ENCODE assay signal across 12 cellular contexts in the genomic region with DNA sequence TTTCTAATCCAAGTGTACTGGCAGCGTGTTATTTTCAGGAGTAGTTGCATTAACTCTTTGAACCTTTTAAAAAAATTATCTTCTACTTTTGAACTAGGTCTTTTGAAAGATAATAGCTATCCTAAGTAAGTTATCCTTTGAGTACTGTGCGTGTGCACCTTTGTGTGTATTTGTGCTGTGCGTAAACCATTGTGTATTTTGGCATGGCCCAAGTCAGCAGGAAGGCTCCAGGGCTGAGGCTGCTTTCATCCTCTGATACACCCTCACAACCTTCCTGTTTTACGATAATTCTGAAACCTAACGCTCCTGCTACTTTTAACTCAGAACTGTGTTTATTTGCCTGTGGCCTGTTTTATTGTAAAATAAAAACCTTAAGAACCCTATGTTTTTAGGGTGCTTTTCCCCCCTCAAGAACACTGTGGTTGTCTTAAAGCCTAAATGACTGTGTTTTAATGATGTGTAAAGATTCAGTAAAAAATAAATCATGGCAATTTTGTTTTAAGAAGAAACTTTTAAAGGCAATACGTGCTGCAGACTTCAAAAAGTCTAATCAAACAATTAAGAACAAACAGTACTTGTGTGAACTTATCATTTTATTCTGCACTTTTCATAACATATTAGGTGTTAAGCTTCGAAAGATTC. TPM values are rescaled to one million over a fixed set of nuclear protein-coding genes. Genes with fewer than 3 reads are reported as not detected.
DNase-seq lines count a peak whose midpoint lies in the region; FAIRE-seq and TF ChIP-seq lines count a peak whose summit lies in the region.
"Had no signal": no experiment of that assay in that cellular context is flagged by ENCODE, and none has a peak within 500 bp of the region (broad histone marks: within the 10 kb centered on the region; RNA-seq: fewer than 3 reads in every experiment).

No MANE protein-coding gene starts in this region.

- no peaks in the 10 kb centered on the region for H3K27me3 Mint-ChIP-seq in astrocyte (ENCODE audit: low read depth, unreplicated experiment)

- H3K36me3 Mint-ChIP-seq in astrocyte (ENCODE audit: low read depth, unreplicated experiment) = peaks cover 3% of the 10 kb centered on the region

- no peak overlapping the region for H2AFZ ChIP-seq in Loucy (ENCODE audit: low read length)
- H2AFZ ChIP-seq in astrocyte (ENCODE audit: low read depth, low read length) = no peak overlapping the region

- H3K4me1 ChIP-seq in Loucy (ENCODE audit: insufficient read depth, low read length, poor library complexity, severe bottlenecking) (peaks cover 35% of the 10 kb centered on the region), astrocyte (ENCODE audit: insufficient read depth, low read length) (peaks cover 21% of the 10 kb centered on the region)
- H3K4me1 ChIP-seq: colonic mucosa had no signal

- no peak for TF ChIP-seq POLR2A in GM12891 (IDR thresholded peaks at IDR 0.05; ENCODE audit: low read depth, low read length)

- no peak overlapping the region for H3K4me3 Mint-ChIP-seq in astrocyte (ENCODE audit: unreplicated experiment)

- DNase-seq in GM12891 (ENCODE audit: insufficient read length, low spot score) = no peak
- DNase-seq in astrocyte (ENCODE audit: low read depth) = peak; percentile 19
- peak; percentile 33 for DNase-seq in pons (ENCODE audit: low spot score)
- no peak for DNase-seq in RPMI8226
- DNase-seq in NCI-H82 (lab: John Stamatoyannopoulos, UW) = no peak
- no peak for DNase-seq in amniotic stem cell (lab: John Stamatoyannopoulos, UW)
- DNase-seq in activated T-cell treated with anti-CD3 and anti-CD28 coated beads, Interleukin-2, amount 50 U/mL, for 48 hours = no peak
- DNase-seq: activated CD8-positive, alpha-beta memory T cell treated with anti-CD3 and anti-CD28 coated beads, Interleukin-2, amount 50 U/mL, for 48 hours; colonic mucosa; MG63; ovary had no signal

- H3K27me3 ChIP-seq in Loucy (ENCODE audit: insufficient read depth, low read length, poor library complexity, severe bottlenecking) = no peaks in the 10 kb centered on the region
- H3K27me3 ChIP-seq in astrocyte (ENCODE audit: insufficient read depth, low read length) = no peaks in the 10 kb centered on the region
- H3K27me3 ChIP-seq: colonic mucosa, MG63, ovary had no signal

- FAIRE-seq in GM12891 (lab: Jason Lieb, UNC) = peak; percentile 54
- FAIRE-seq in astrocyte (lab: Jason Lieb, UNC) = peak; percentile 34

- H3K4me2 ChIP-seq in Loucy (ENCODE audit: low read depth, low read length, poor library complexity, severe bottlenecking) = peak overlapping the region; percentile 49
- H3K4me2 ChIP-seq in astrocyte (ENCODE audit: low read length) = peak overlapping the region; percentile 37

- H3F3A ChIP-seq in Loucy (ENCODE audit: low read depth) = no peaks in the 10 kb centered on the region

- no peak overlapping the region for H3K27ac ChIP-seq in astrocyte (ENCODE audit: low read depth, low read length)
- H3K27ac ChIP-seq: colonic mucosa, ovary had no signal

- no peaks in the 10 kb centered on the region for H3K9me3 Mint-ChIP-seq in astrocyte (ENCODE audit: unreplicated experiment)

- H3K4me1 Mint-ChIP-seq in astrocyte (ENCODE audit: low read depth, unreplicated experiment) = peaks cover 22% of the 10 kb centered on the region

- H3K4me3 ChIP-seq in Loucy (ENCODE audit: low read length, poor library complexity, severe bottlenecking) (peak overlapping the region; percentile 9), astrocyte (ENCODE audit: insufficient read depth, low read depth, low read length) (no peak overlapping the region)
- H3K4me3 ChIP-seq: colonic mucosa, MG63, ovary had no signal

- H3K9me3 ChIP-seq in Loucy (ENCODE audit: insufficient read depth, low read depth, low read length) = no peaks in the 10 kb centered on the region
- no peaks in the 10 kb centered on the region for H3K9me3 ChIP-seq in astrocyte (ENCODE audit: insufficient read depth, low read depth, low read length)
- H3K9me3 ChIP-seq: colonic mucosa, MG63, ovary had no signal

- H3K9me2 ChIP-seq in Loucy (replicated peaks; ENCODE audit: low read depth, low read length) = no peaks in the 10 kb centered on the region

- no peak overlapping the region for H3K27ac Mint-ChIP-seq in astrocyte (ENCODE audit: unreplicated experiment)

- H3K9ac ChIP-seq in Loucy (ENCODE audit: low read depth, low read length, poor library complexity, severe bottlenecking) (peak overlapping the region; percentile 21), astrocyte (ENCODE audit: low read length) (peak overlapping the region; percentile 6)

- H3K36me3 ChIP-seq in Loucy (ENCODE audit: insufficient read depth, low read length) (no peaks in the 10 kb centered on the region), astrocyte (ENCODE audit: insufficient read depth, low read length) (no peaks in the 10 kb centered on the region)
- H3K36me3 ChIP-seq: colonic mucosa, MG63, ovary had no signal

- H4K20me1 ChIP-seq in Loucy (ENCODE audit: insufficient read depth, low read length, poor library complexity, severe bottlenecking) (no peaks in the 10 kb centered on the region), astrocyte (ENCODE audit: insufficient read depth, low read length) (no peaks in the 10 kb centered on the region)

- TF ChIP-seq CTCF in Loucy (conservative IDR thresholded peaks at IDR 0.05; ENCODE audit: low read length) (no peak), astrocyte (IDR thresholded peaks at IDR 0.05; ENCODE audit: insufficient read depth, low read depth, low read length) (no peak)

- 0 out of 2 replicates have a peak, but pooled peaks cover 20% of the 10 kb centered on the region for H3K79me2 ChIP-seq in Loucy (ENCODE audit: insufficient read depth, low read length)
- H3K79me2 ChIP-seq in astrocyte (ENCODE audit: insufficient read depth, low read length) = peaks cover 5% of the 10 kb centered on the region

TF ChIP-seq in GM12891, 5 proteins besides CTCF, POLR2A, EP300 and RAD21:
- no peak for TF ChIP-seq POU2F2 (IDR thresholded peaks at IDR 0.05; ENCODE audit: low read depth, low read length)
- no peak for TF ChIP-seq SPI1 (IDR thresholded peaks at IDR 0.05; ENCODE audit: low read depth, low read length)
- no peak for TF ChIP-seq POLR2AphosphoS5 (IDR thresholded peaks at IDR 0.05; ENCODE audit: low read depth, low read length)
- TF ChIP-seq TAF1 (IDR thresholded peaks at IDR 0.05; ENCODE audit: low read depth, low read length) = no peak
- no peak for TF ChIP-seq PAX5 (IDR thresholded peaks at IDR 0.05; ENCODE audit: insufficient read depth, low read length, severe bottlenecking)

RNA-seq across cellular contexts. Expression of a gene that starts 57.5 kb away (rescaled TPM):
- 5.8 TPM for polyA plus RNA-seq in GM12891 (2012; ENCODE audit: low read depth, missing spikeins)
- total RNA-seq in astrocyte = 20.2 and 27.6 TPM in 2 replicates

Comparison
In these comparisons a context has a peak if more than half of its experiments do, and no peak if none do; other contexts are left out.
1. DNase-seq: peak in astrocyte (single experiment) and pons (single experiment); none in GM12891 (single experiment), RPMI8226 (single experiment), NCI-H82 (single experiment), amniotic stem cell (single experiment) and activated T-cell treated with anti-CD3 and anti-CD28 coated beads, Interleukin-2, amount 50 U/mL, for 48 hours (0 of 2).